8 cellular contexts compared by ENCODE assay signal in the genomic region with DNA sequence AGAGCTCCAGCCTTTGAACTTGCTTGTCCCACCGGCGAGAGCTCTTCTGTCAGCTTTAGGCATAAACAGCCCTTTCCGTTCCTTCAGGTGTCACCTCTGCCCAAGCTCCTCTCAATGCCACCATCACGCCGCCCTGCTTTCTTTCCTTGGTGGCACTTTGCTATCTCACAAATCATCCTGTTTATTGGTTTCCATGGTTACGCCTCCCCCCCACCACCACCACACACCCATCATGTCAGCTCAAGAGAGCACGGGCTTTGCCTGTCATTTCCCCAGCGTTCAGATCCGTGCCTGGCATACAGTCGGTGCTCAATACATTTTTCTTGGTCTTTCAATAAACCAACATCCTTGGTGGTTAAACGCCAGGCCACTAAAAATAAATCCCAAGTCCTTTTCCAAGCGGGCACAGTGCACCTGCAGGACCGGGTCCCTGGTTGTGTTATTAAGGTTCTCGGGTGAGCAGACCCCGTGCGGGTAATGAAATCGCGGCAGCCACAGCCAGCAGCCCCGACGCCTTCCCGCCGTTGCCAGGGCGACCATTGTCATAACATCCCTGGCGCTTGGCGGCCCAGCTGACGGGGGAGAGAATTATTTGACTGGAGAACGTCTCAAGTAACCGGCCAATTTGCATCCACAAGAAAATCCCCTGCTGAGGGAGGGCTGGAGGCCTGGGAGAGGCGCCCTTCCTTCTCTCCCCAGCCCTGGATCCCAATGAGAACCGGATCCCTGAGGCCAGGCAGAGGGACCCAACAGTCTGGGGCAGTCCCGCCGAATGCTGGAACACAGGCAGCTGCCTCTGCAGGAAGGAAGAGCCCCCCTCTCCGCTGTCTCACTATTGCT.
DNase-seq lines count a peak whose midpoint lies in the region; ATAC-seq, FAIRE-seq and TF ChIP-seq lines count a peak whose summit lies in the region.

No MANE protein-coding gene starts in this region.

- TF ChIP-seq CTCF in GM13976 (IDR thresholded peaks at IDR 0.05; ENCODE audit: borderline replicate concordance, control extremely low read depth, extremely low read depth, insufficient read depth, missing control alignments) (no peak), omental fat pad (IDR thresholded peaks at IDR 0.05) (no peak)

- no peak for TF ChIP-seq POLR2A in GM12892 (IDR thresholded peaks at IDR 0.05; ENCODE audit: low read depth, low read length)

- in situ Hi-C loops in GM13976 (cut with MboI; ENCODE audit: low sequenced_read_pairs, unreplicated experiment): loop anchor here (10.0 to 25.0 kb wide), 2 partner anchors 161 to 499 kb away; a partner anchor contains a TSS

- peak; percentile 69 for DNase-seq in GM13976 (ENCODE audit: low spot score)
- DNase-seq in NCI-H2107 (lab: John Stamatoyannopoulos, UW): peak; percentile 92
- peak; percentile 76 for DNase-seq in activated effector memory CD4-positive, alpha-beta T cell treated with anti-CD3 and anti-CD28 coated beads, Interleukin-2, amount 50 U/mL, for 16 hours
- peak; percentile 37 for DNase-seq in iris pigment epithelial cell (ENCODE audit: low read depth)
- no peak for DNase-seq in GM12892 (ENCODE audit: insufficient read length)
- DNase-seq in omental fat pad (ENCODE audit: low spot score): no peak

- ATAC-seq in omental fat pad (ENCODE audit: low FRiP score) (no peak), HG02870 (IDR thresholded peaks at IDR 0.05; ENCODE audit: unreplicated experiment) (no peak), GM18519 (IDR thresholded peaks at IDR 0.05; ENCODE audit: low FRiP score, unreplicated experiment) (no peak)

- FAIRE-seq in GM12892 (lab: Jason Lieb, UNC): no peak

Comparison
In these comparisons a context has a peak if more than half of its experiments do, and no peak if none do; other contexts are left out.
1. DNase-seq: peak in GM13976 (single experiment), NCI-H2107 (single experiment), activated effector memory CD4-positive, alpha-beta T cell treated with anti-CD3 and anti-CD28 coated beads, Interleukin-2, amount 50 U/mL, for 16 hours (single experiment) and iris pigment epithelial cell (single experiment); none in GM12892 (single experiment) and omental fat pad (single experiment).